Comparison of ENCODE assay signal across 9 cellular contexts in the genomic region with DNA sequence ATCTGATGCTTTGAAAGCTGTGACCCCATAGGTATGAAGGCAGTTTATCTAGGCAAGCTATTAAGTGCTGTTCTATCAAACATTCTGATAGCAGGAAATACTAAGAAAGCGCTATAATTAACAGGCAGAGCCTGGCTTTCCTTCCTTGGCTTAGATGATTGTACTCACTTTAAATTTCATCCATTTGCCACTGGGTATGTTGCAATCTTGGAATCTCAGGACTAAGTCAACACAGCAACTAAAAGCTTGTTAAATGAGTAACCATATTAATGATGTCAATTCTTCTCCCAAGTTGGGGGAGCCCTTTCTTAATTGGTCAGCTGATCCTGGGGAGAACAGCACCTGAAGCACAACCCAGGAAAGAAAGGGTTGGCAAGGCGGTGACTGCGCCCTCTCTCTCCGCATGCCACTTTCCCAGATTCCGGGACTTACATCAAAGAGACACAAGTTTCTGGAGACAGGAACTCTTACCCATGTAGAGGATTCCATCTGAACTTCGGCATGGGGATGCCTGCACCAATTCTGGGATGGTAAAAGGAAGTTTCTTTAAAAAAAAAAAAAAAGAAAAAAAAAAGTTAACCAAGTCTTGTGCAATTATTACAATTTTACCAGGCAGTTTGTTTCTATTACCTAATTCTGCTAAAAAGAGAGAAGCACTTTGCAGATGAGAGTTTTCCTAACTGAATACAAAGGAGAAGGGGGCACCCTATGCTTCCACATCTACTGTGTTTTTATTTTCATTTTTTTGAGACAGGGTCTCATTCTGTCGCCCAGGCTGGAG. TPM values are rescaled to one million over a fixed set of nuclear protein-coding genes. Genes with fewer than 3 reads are reported as not detected.
DNase-seq lines count a peak whose midpoint lies in the region; ATAC-seq and TF ChIP-seq lines count a peak whose summit lies in the region.
"Had no signal": no experiment of that assay in that cellular context is flagged by ENCODE, and none has a peak within 500 bp of the region (broad histone marks: within the 10 kb centered on the region; RNA-seq: fewer than 3 reads in every experiment).

No MANE protein-coding gene starts in this region.

- H3K36me3 ChIP-seq in tibial nerve (peaks cover 0 to 62% (median 3%) of the 10 kb centered on the region in 3 donors), GM23338 (ENCODE audit: insufficient read depth) (no peaks in the 10 kb centered on the region)

- H3K9me3 ChIP-seq in tibial nerve: peaks cover 0 to 2% (median 0%) of the 10 kb centered on the region in 4 donors

- H2AFZ ChIP-seq in GM23338: no peak overlapping the region

- H3K4me3 Mint-ChIP-seq in GM23338: no peak overlapping the region
- H3K4me3 Mint-ChIP-seq: activated naive CD4-positive, alpha-beta T cell treated with anti-CD3 and anti-CD28 coated beads, Interleukin-2, amount 50 U/mL, for 24 hours had no signal

- no peak for TF ChIP-seq EP300 in tibial nerve (IDR thresholded peaks at IDR 0.05)

- ATAC-seq in foreskin keratinocyte (no peak), GM21390 (IDR thresholded peaks at IDR 0.05; ENCODE audit: unreplicated experiment) (no peak), GM23338 (no peak)

- no peaks in the 10 kb centered on the region for H4K20me1 ChIP-seq in GM23338 (replicated peaks; ENCODE audit: insufficient read depth)

- peaks cover 3% of the 10 kb centered on the region; the same call in 2 of the 3 replicates for H3K9me3 Mint-ChIP-seq in GM23338

- H3K27ac ChIP-seq in foreskin keratinocyte (no peak overlapping the region), tibial nerve (peak overlapping the region in 3 of 4 donors; percentile 27 to 69 (median 57)), GM23338 (ENCODE audit: low read depth) (no peak overlapping the region)

- TF ChIP-seq POLR2A in tibial nerve (IDR thresholded peaks at IDR 0.05): no peak

- no peaks in the 10 kb centered on the region for H3F3A ChIP-seq in GM23338 (replicated peaks; ENCODE audit: low read depth)

- peaks cover 6% of the 10 kb centered on the region; the same call in 2 of the 3 replicates for H3K4me1 Mint-ChIP-seq in GM23338
- H3K4me1 Mint-ChIP-seq: activated naive CD4-positive, alpha-beta T cell treated with anti-CD3 and anti-CD28 coated beads, Interleukin-2, amount 50 U/mL, for 24 hours had no signal

- no peak for TF ChIP-seq CTCF in foreskin keratinocyte (conservative IDR thresholded peaks at IDR 0.05)
- no peak for TF ChIP-seq CTCF in tibial nerve (IDR thresholded peaks at IDR 0.05)
- TF ChIP-seq CTCF in GM23338 (conservative IDR thresholded peaks at IDR 0.05; ENCODE audit: low read depth in 2 of 2): no peak

- no peak overlapping the region for H3K27ac Mint-ChIP-seq in GM23338

- no peak overlapping the region for H3K4me2 ChIP-seq in GM23338

- H3K4me3 ChIP-seq in tibial nerve: no peak overlapping the region
- H3K4me3 ChIP-seq in GM23338: no peak overlapping the region

- no peaks in the 10 kb centered on the region for H3K9me2 ChIP-seq in GM23338 (ENCODE audit: insufficient read depth)

- H3K4me1 ChIP-seq in foreskin keratinocyte (no peaks in the 10 kb centered on the region), tibial nerve (peaks cover 0 to 16% (median 0%) of the 10 kb centered on the region in 4 donors), GM23338 (ENCODE audit: insufficient read depth) (no peaks in the 10 kb centered on the region)

- peak; percentile 82 for DNase-seq in SIG-M5 treated with dmso at 0.1 percent for 504 hours (lab: John Stamatoyannopoulos, UW; ENCODE audit: unreplicated experiment)
- no peak for DNase-seq in SIG-M5 (lab: John Stamatoyannopoulos, UW)
- peak; percentile 11 for DNase-seq in NOMO-1 treated with dmso at 0.1 percent for 144 hours (lab: John Stamatoyannopoulos, UW; ENCODE audit: unreplicated experiment)
- peak; percentile 64 to 72 for DNase-seq in foreskin keratinocyte
- no peak for DNase-seq in tibial nerve (ENCODE audit: low spot score in 2 of 2)
- DNase-seq in DMS53 treated with DMSO at 0.1 percent for 48 hours (lab: John Stamatoyannopoulos, UW; ENCODE audit: unreplicated experiment): no peak
- no peak for DNase-seq in GM23338 (ENCODE audit: low spot score)

- 80 to 86% methylated on average over 7 of the region's 7 CpGs for WGBS in tibial nerve, 2 donors

- no peaks in the 10 kb centered on the region for H3K27me3 Mint-ChIP-seq in GM23338 (ENCODE audit: insufficient read depth, low read depth, poor library complexity)
- H3K27me3 Mint-ChIP-seq: activated naive CD4-positive, alpha-beta T cell treated with anti-CD3 and anti-CD28 coated beads, Interleukin-2, amount 50 U/mL, for 24 hours had no signal

- no peaks in the 10 kb centered on the region for H3K79me2 ChIP-seq in GM23338 (replicated peaks; ENCODE audit: insufficient read depth)

- H3K36me3 Mint-ChIP-seq in GM23338 (ENCODE audit: low read depth): peaks cover 14% of the 10 kb centered on the region

- H3K27me3 ChIP-seq in foreskin keratinocyte (no peaks in the 10 kb centered on the region), tibial nerve (no peaks in the 10 kb centered on the region), GM23338 (ENCODE audit: insufficient read depth) (no peaks in the 10 kb centered on the region)

TF ChIP-seq in GM23338, 12 proteins besides CTCF, POLR2A, EP300 and RAD21 (continues in another document):
- no peak for TF ChIP-seq POLR2AphosphoS5 (IDR thresholded peaks at IDR 0.05; ENCODE audit: low read depth)
- no peak for TF ChIP-seq NANOG (IDR thresholded peaks at IDR 0.05; ENCODE audit: borderline replicate concordance)
- TF ChIP-seq ZNF331 (CRISPR knock-in tag; IDR thresholded peaks at IDR 0.05; ENCODE audit: low read depth): no peak
- TF ChIP-seq EZH2 (IDR thresholded peaks at IDR 0.05; ENCODE audit: low read depth, unreplicated experiment): no peak
- no peak for TF ChIP-seq EZH2phosphoT487 (IDR thresholded peaks at IDR 0.05; ENCODE audit: unreplicated experiment)
- TF ChIP-seq, protein P1, sequence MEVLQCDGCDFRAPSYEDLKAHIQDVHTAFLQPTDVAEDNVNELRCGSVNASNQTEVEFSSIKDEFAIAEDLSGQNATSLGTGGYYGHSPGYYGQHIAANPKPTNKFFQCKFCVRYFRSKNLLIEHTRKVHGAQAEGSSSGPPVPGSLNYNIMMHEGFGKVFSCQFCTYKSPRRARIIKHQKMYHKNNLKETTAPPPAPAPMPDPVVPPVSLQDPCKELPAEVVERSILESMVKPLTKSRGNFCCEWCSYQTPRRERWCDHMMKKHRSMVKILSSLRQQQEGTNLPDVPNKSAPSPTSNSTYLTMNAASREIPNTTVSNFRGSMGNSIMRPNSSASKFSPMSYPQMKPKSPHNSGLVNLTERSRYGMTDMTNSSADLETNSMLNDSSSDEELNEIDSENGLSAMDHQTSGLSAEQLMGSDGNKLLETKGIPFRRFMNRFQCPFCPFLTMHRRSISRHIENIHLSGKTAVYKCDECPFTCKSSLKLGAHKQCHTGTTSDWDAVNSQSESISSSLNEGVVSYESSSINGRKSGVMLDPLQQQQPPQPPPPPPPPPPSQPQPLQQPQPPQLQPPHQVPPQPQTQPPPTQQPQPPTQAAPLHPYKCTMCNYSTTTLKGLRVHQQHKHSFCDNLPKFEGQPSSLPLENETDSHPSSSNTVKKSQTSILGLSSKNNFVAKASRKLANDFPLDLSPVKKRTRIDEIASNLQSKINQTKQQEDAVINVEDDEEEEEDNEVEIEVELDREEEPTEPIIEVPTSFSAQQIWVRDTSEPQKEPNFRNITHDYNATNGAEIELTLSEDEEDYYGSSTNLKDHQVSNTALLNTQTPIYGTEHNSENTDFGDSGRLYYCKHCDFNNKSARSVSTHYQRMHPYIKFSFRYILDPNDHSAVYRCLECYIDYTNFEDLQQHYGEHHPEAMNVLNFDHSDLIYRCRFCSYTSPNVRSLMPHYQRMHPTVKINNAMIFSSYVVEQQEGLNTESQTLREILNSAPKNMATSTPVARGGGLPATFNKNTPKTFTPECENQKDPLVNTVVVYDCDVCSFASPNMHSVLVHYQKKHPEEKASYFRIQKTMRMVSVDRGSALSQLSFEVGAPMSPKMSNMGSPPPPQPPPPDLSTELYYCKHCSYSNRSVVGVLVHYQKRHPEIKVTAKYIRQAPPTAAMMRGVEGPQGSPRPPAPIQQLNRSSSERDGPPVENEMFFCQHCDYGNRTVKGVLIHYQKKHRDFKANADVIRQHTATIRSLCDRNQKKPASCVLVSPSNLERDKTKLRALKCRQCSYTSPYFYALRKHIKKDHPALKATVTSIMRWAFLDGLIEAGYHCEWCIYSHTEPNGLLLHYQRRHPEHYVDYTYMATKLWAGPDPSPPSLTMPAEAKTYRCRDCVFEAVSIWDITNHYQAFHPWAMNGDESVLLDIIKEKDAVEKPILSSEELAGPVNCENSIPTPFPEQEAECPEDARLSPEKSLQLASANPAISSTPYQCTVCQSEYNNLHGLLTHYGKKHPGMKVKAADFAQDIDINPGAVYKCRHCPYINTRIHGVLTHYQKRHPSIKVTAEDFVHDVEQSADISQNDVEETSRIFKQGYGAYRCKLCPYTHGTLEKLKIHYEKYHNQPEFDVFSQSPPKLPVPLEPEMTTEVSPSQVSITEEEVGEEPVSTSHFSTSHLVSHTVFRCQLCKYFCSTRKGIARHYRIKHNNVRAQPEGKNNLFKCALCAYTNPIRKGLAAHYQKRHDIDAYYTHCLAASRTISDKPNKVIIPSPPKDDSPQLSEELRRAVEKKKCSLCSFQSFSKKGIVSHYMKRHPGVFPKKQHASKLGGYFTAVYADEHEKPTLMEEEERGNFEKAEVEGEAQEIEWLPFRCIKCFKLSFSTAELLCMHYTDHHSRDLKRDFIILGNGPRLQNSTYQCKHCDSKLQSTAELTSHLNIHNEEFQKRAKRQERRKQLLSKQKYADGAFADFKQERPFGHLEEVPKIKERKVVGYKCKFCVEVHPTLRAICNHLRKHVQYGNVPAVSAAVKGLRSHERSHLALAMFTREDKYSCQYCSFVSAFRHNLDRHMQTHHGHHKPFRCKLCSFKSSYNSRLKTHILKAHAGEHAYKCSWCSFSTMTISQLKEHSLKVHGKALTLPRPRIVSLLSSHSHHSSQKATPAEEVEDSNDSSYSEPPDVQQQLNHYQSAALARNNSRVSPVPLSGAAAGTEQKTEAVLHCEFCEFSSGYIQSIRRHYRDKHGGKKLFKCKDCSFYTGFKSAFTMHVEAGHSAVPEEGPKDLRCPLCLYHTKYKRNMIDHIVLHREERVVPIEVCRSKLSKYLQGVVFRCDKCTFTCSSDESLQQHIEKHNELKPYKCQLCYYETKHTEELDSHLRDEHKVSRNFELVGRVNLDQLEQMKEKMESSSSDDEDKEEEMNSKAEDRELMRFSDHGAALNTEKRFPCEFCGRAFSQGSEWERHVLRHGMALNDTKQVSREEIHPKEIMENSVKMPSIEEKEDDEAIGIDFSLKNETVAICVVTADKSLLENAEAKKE (CRISPR knock-in tag; IDR thresholded peaks at IDR 0.05): no peak

RNA-seq across cellular contexts. Expression of a gene that starts 54.5 kb away (rescaled TPM):
- 0.14 and 0.48 TPM in 2 replicates for total RNA-seq in foreskin keratinocyte
- 0.46 and 0.54 TPM in 2 replicates for polyA plus RNA-seq in foreskin keratinocyte
- 10 to 100 TPM; 18.0 to 95.1 (median 36.3) TPM for total RNA-seq in tibial nerve
- 0.31 and 0.58 TPM in 2 replicates for total RNA-seq in GM23338 (2014; rRNA removed; shearing (Covaris generic))
- polyA plus RNA-seq in GM23338 (2016; fragmentation: Nextera tagmentation; extraction: Ambion mirVana): 0.57 and 0.86 TPM in 2 replicates

RNA-seq across cellular contexts. Expression of a gene that starts 55.0 kb away (rescaled TPM):
- total RNA-seq in foreskin keratinocyte: 5.1 and 5.3 TPM in 2 replicates
- 1.6 and 1.7 TPM in 2 replicates for polyA plus RNA-seq in foreskin keratinocyte
- 10 to 100 TPM in 3 of 4 donors, 1 to 10 TPM in 1; 8.7 to 17.7 (median 13.5) TPM for total RNA-seq in tibial nerve
- 4.1 and 5.9 TPM in 2 replicates for total RNA-seq in GM23338 (2014; rRNA removed; shearing (Covaris generic))
- 4.2 and 7.5 TPM in 2 replicates for polyA plus RNA-seq in GM23338 (2016; fragmentation: Nextera tagmentation; extraction: Ambion mirVana)

Comparison
In these comparisons a context has a peak if more than half of its experiments do, and no peak if none do; other contexts are left out.
1. DNase-seq: peak in SIG-M5 treated with dmso at 0.1 percent for 504 hours (single experiment), NOMO-1 treated with dmso at 0.1 percent for 144 hours (single experiment) and foreskin keratinocyte (2 of 2); none in SIG-M5 (single experiment), tibial nerve (0 of 2), DMS53 treated with DMSO at 0.1 percent for 48 hours (single experiment) and GM23338 (single experiment).
2. H3K27ac ChIP-seq: peak in tibial nerve (3 of 4); none in foreskin keratinocyte (single experiment) and GM23338 (single experiment).
3. RNA of a gene that starts 54.5 kb away (total RNA-seq): 18.0 to 95.1 TPM in tibial nerve; 0.31 to 0.58 TPM in GM23338 and 0.14 to 0.48 TPM in foreskin keratinocyte; every median in the first group is over 10 times any median in the second.